ENCODE assay signal across 9 cellular contexts in genomic region chr11:89673380-89673779, GRCh38. TPM values are rescaled to one million over a fixed set of nuclear protein-coding genes. Genes with fewer than 3 reads are reported as not detected.
"Had no signal": no experiment of that assay in that cellular context is flagged by ENCODE, and none has a peak within 500 bp of the region (broad histone marks: within the 10 kb centered on the region; RNA-seq: fewer than 3 reads in every experiment).

No MANE protein-coding gene starts in this region.

RNA-seq across cellular contexts. Expression of gene TRIM77, which starts 36.7 kb away (rescaled TPM):
- total RNA-seq: activated CD4-positive, alpha-beta T cell treated with anti-CD3 and anti-CD28 coated beads for 36 hours; activated CD4-positive, alpha-beta T cell treated with anti-CD3 and anti-CD28 coated beads, Interleukin-2, amount 10 ng/mL, durations not matched to agents 7 days and 5 days; activated CD8-positive, alpha-beta T cell treated with anti-CD3 and anti-CD28 coated beads, Interleukin-2, amount 10 ng/mL, durations not matched to agents 7 days and 5 days; activated naive CD8-positive, alpha-beta T cell treated with anti-CD3 and anti-CD28 coated beads, Interleukin-2, amount 10 ng/mL, durations not matched to agents 7 days and 5 days; activated T-helper 2 cell treated with anti-CD3 and anti-CD28 coated beads, Interferon-gamma antibody, Interleukin-2, Interleukin-4, amounts not matched to agents 10 μg/mL and 5 μg/mL and 100 μg/mL, durations not matched to agents 14 hours and 24 hours and 36 hours; MCF 10A; RPMI7951; SJCRH30; WTC11 had no signal
